ENCODE assay signal across 12 cellular contexts in the genomic region with DNA sequence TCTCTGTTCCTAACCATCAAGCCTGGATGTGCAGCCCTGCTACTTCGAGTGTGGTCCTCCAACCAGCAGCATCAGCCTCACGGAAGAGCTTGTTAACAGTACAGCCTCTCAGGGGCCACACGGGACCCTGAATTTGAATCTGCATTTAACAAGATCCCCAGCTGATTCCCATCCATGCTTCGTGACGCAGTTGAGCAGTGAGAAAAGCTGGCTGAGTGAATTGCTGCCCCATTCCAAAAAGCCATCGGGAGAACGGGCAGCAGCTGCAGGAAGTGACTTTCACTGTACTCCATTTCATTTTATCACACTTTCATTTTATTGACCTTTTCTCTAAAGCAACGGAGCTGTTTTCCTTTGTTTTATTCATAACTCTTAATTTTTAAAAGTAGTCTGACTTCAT. TPM values are rescaled to one million over a fixed set of nuclear protein-coding genes. Genes with fewer than 3 reads are reported as not detected.
DNase-seq lines count a peak whose midpoint lies in the region; ATAC-seq, FAIRE-seq and TF ChIP-seq lines count a peak whose summit lies in the region.
"Had no signal": no experiment of that assay in that cellular context is flagged by ENCODE, and none has a peak within 500 bp of the region (broad histone marks: within the 10 kb centered on the region; RNA-seq: fewer than 3 reads in every experiment).

No MANE protein-coding gene starts in this region.

- H3K36me3 Mint-ChIP-seq in GM23338 (ENCODE audit: low read depth) (no peaks in the 10 kb centered on the region), CD14-positive monocyte (no peaks in the 10 kb centered on the region)

- H3K4me1 Mint-ChIP-seq in GM23338 (peaks cover 31% of the 10 kb centered on the region), CD14-positive monocyte (peaks cover 10% of the 10 kb centered on the region)

- no peak overlapping the region for H2AFZ ChIP-seq in GM23338

- H3K27ac Mint-ChIP-seq in GM23338, result no peak overlapping the region
- H3K27ac Mint-ChIP-seq in CD14-positive monocyte, result no peak overlapping the region
- H3K27ac Mint-ChIP-seq: stimulated activated naive CD8-positive, alpha-beta T cell treated with anti-CD3 and anti-CD28 coated beads, Interleukin-15, Interleukin-2, amounts not matched to agents 100 ng/mL and 50 ng/mL, for 24 hours had no signal

- H3K4me1 ChIP-seq in GM23338 (ENCODE audit: insufficient read depth) (peaks cover 18% of the 10 kb centered on the region; the same call in 1 of the 2 replicates), colonic mucosa (peaks cover 4% of the 10 kb centered on the region), kidney (ENCODE audit: control insufficient read depth in 1 of 2, insufficient read depth in 1 of 2, low read depth in 1 of 2, low read length in 2 of 2) (peaks cover 11 to 18% of the 10 kb centered on the region in 2 donors), small intestine (ENCODE audit: control insufficient read depth in 2 of 2, insufficient read depth in 1 of 2, low read depth in 1 of 2, low read length in 1 of 2) (peaks cover 8 to 17% of the 10 kb centered on the region in 2 donors)

- H3K4me2 ChIP-seq in GM23338, result no peak overlapping the region

- peaks cover 73% of the 10 kb centered on the region for H3K79me2 ChIP-seq in GM23338 (replicated peaks; ENCODE audit: insufficient read depth)

- H3K36me3 ChIP-seq in GM23338 (ENCODE audit: insufficient read depth) (no peaks in the 10 kb centered on the region), colonic mucosa (no peaks in the 10 kb centered on the region), kidney (ENCODE audit: control insufficient read depth in 1 of 2, insufficient read depth in 2 of 2, low read length in 2 of 2) (no peaks in the 10 kb centered on the region), small intestine (ENCODE audit: control insufficient read depth in 2 of 2, insufficient read depth in 2 of 2, low read length in 2 of 2) (no peaks in the 10 kb centered on the region)

- intact Hi-C loops in colonic mucosa (cut with DNase I) (no loop called here), kidney (cut with DNase I) (no loop called here), CD14-positive monocyte (cut with micrococcal nuclease) (no loop called here)

- no peaks in the 10 kb centered on the region for H3F3A ChIP-seq in GM23338 (replicated peaks; ENCODE audit: low read depth)

- H3K27me3 ChIP-seq in GM23338 (ENCODE audit: insufficient read depth) (no peaks in the 10 kb centered on the region), colonic mucosa (no peaks in the 10 kb centered on the region), small intestine (ENCODE audit: control insufficient read depth in 2 of 2, insufficient read depth in 2 of 2, low read length in 2 of 2) (no peaks in the 10 kb centered on the region)

- H3K27me3 Mint-ChIP-seq in GM23338 (ENCODE audit: insufficient read depth, low read depth, poor library complexity) (peaks cover 3% of the 10 kb centered on the region), CD14-positive monocyte (ENCODE audit: low read depth in 3 of 3) (peaks cover 25 to 42% (median 28%) of the 10 kb centered on the region in 3 donors)

- H3K9ac ChIP-seq in colonic mucosa (ENCODE audit: low read depth in 2 of 2, low read length in 2 of 2), result peak overlapping the region; percentile 0 to 87
- peak overlapping the region; percentile 24 to 36 for H3K9ac ChIP-seq in kidney (ENCODE audit: low read length in 2 of 2)

- no peak for FAIRE-seq in kidney (lab: Jason Lieb, UNC)
- FAIRE-seq in small intestine (lab: Jason Lieb, UNC), result no peak
- FAIRE-seq: D721Med had no signal

- no peaks in the 10 kb centered on the region for H3K9me3 ChIP-seq in colonic mucosa
- no peaks in the 10 kb centered on the region for H3K9me3 ChIP-seq in kidney (ENCODE audit: control insufficient read depth in 1 of 2, low read length in 2 of 2)
- no peaks in the 10 kb centered on the region for H3K9me3 ChIP-seq in small intestine (ENCODE audit: control insufficient read depth, low read depth)

- H3K27ac ChIP-seq in GM23338 (ENCODE audit: low read depth) (0 out of 2 replicates have a peak overlapping the region, but pooled peaks have one; percentile 48), colonic mucosa (peak overlapping the region; percentile 72), kidney (ENCODE audit: low read depth in 2 of 2, low read length in 2 of 2) (peak overlapping the region in 1 of 2 donors; percentile 47), small intestine (ENCODE audit: low read depth in 1 of 2, low read length in 1 of 2) (peak overlapping the region; percentile 25 to 79)

- H3K4me3 ChIP-seq in GM23338, result no peak overlapping the region
- H3K4me3 ChIP-seq in colonic mucosa, result peak overlapping the region; percentile 20
- H3K4me3 ChIP-seq in kidney (ENCODE audit: low read length in 2 of 2), result peak overlapping the region; percentile 38 to 70
- peak overlapping the region in 1 of 2 donors; percentile 28 for H3K4me3 ChIP-seq in small intestine (ENCODE audit: low read depth in 1 of 2, low read length in 2 of 2)

- no peak for TF ChIP-seq CTCF in GM23338 (conservative IDR thresholded peaks at IDR 0.05; ENCODE audit: low read depth in 2 of 2)
- no peak for TF ChIP-seq CTCF in colonic mucosa (IDR thresholded peaks at IDR 0.05)
- no peak for TF ChIP-seq CTCF in kidney (IDR thresholded peaks at IDR 0.05; ENCODE audit: borderline replicate concordance, extremely low read depth, insufficient read depth)
- TF ChIP-seq CTCF in CD14-positive monocyte (IDR thresholded peaks at IDR 0.05), result no peak

- DNase-seq in GM23338 (ENCODE audit: low spot score), result peak; percentile 15
- no peak for DNase-seq in colonic mucosa
- no peak for DNase-seq in kidney
- peak; percentile 38 for DNase-seq in small intestine
- no peak for DNase-seq in CD14-positive monocyte (ENCODE audit: low spot score)
- DNase-seq in putamen (ENCODE audit: low spot score), result no peak
- DNase-seq in stimulated activated CD4-positive, alpha-beta T cell treated with anti-CD3 and anti-CD28 coated beads, Interleukin-2, amount 100 ng/mL, for 24 hours, result no peak
- DNase-seq: NCI-H1436 had no signal

- ATAC-seq in GM23338 (peak; percentile 22; the same call in 2 of the 3 replicates), HG03139 (IDR thresholded peaks at IDR 0.05; ENCODE audit: unreplicated experiment) (no peak)

- WGBS in small intestine, 3 donors, result 10 to 23% (median 20%) methylated on average over 8 of the region's 8 CpGs

- H3K9me2 ChIP-seq in GM23338 (ENCODE audit: insufficient read depth), result no peaks in the 10 kb centered on the region

- no peak overlapping the region for H3K4me3 Mint-ChIP-seq in GM23338
- no peak overlapping the region for H3K4me3 Mint-ChIP-seq in CD14-positive monocyte
- H3K4me3 Mint-ChIP-seq: stimulated activated naive CD8-positive, alpha-beta T cell treated with anti-CD3 and anti-CD28 coated beads, Interleukin-15, Interleukin-2, amounts not matched to agents 100 ng/mL and 50 ng/mL, for 24 hours had no signal

- H3K9me3 Mint-ChIP-seq in GM23338 (no peaks in the 10 kb centered on the region), CD14-positive monocyte (peaks cover 0 to 3% (median 0%) of the 10 kb centered on the region in 7 donors)
- H3K9me3 Mint-ChIP-seq: stimulated activated naive CD8-positive, alpha-beta T cell treated with anti-CD3 and anti-CD28 coated beads, Interleukin-15, Interleukin-2, amounts not matched to agents 100 ng/mL and 50 ng/mL, for 24 hours had no signal

- H4K20me1 ChIP-seq in GM23338 (replicated peaks; ENCODE audit: insufficient read depth), result peaks cover 9% of the 10 kb centered on the region

TF ChIP-seq in GM23338, 12 proteins besides CTCF, POLR2A, EP300 and RAD21 (continues in another document):
- TF ChIP-seq STAT1 (IDR thresholded peaks at IDR 0.05; ENCODE audit: unreplicated experiment) (no peak), EZH2phosphoT487 (IDR thresholded peaks at IDR 0.05; ENCODE audit: unreplicated experiment) (no peak), NANOG (IDR thresholded peaks at IDR 0.05; ENCODE audit: borderline replicate concordance) (no peak), EZH2 (IDR thresholded peaks at IDR 0.05; ENCODE audit: low read depth, unreplicated experiment) (no peak), JUNB (IDR thresholded peaks at IDR 0.05; ENCODE audit: unreplicated experiment) (no peak), ZNF331 (CRISPR knock-in tag; IDR thresholded peaks at IDR 0.05; ENCODE audit: low read depth) (no peak)

RNA-seq across cellular contexts. Expression of a gene that starts 22.5 kb away (rescaled TPM):
- total RNA-seq in GM23338 (2014; rRNA removed; shearing (Covaris generic)), result 26.1 and 32.2 TPM in 2 replicates
- polyA plus RNA-seq in GM23338 (2016; fragmentation: Nextera tagmentation; extraction: Ambion mirVana) (11.3 and 11.8 TPM in 2 replicates), kidney (ENCODE audit: insufficient read depth, low read depth, low replicate concordance) (30.4 TPM), small intestine (10 to 100 TPM in 1 of 3 donors, 1 to 10 TPM in 2; 9.2 to 28.4 (median 9.5) TPM), CD14-positive monocyte (not detected)
- total RNA-seq in colonic mucosa (10 to 100 TPM; 50.9 to 65.8 TPM), kidney (53.0 TPM)
- total RNA-seq: OCI-LY7 had no signal

Comparison
In these comparisons a context has a peak if more than half of its experiments do, and no peak if none do; other contexts are left out.
1. DNase-seq: peak in GM23338 (single experiment) and small intestine (single experiment); none in colonic mucosa (single experiment), kidney (single experiment), CD14-positive monocyte (single experiment), putamen (single experiment) and stimulated activated CD4-positive, alpha-beta T cell treated with anti-CD3 and anti-CD28 coated beads, Interleukin-2, amount 100 ng/mL, for 24 hours (0 of 2).
2. RNA of a gene that starts 22.5 kb away (polyA plus RNA-seq): 30.4 TPM in kidney (single experiment), 11.3 to 11.8 TPM in GM23338 and 9.2 to 28.4 TPM in small intestine; not detected in CD14-positive monocyte; every median in the first group is over 10 times any median in the second.